22 cellular contexts compared by ENCODE assay signal in the genomic region with DNA sequence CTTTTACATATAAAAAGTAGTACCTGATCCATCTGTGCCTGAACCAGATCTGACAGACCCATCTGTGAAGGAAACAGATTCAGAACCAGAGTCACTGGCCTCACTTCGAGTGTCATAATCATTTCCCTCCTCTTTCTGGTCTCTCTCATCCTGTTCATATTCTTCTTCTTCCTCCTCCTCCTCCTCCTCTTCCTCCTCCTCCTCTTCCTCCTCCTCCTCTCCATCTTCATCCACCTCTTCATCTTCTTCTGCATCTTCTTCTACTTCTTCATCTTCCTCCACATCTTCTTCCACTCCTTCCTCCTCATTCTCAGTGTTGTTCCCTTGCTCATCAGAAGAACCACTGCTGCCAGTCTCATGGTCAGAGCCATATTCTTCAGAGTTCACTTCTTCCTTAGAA. TPM values are rescaled to one million over a fixed set of nuclear protein-coding genes. Genes with fewer than 3 reads are reported as not detected.
A peak's percentile ranks its signal among the peaks of the same experiment; 100 is the strongest.
DNase-seq lines count a peak whose midpoint lies in the region; ATAC-seq and TF ChIP-seq lines count a peak whose summit lies in the region.
"Had no signal": no experiment of that assay in that cellular context is flagged by ENCODE, and none has a peak within 500 bp of the region (broad histone marks: within the 10 kb centered on the region; RNA-seq: fewer than 3 reads in every experiment).

No MANE protein-coding gene starts in this region.

- POLR2A ChIA-PET in activated CD8-positive, alpha-beta T cell treated with anti-CD3 and anti-CD28 coated beads, Interleukin-2, amount 10 ng/mL, durations not matched to agents 7 days and 5 days (lab: Charles Lee): no interaction called here

- WGBS in testis, 2 donors: 79 to 85% methylated on average over 1 of the region's 1 CpG

- no peak overlapping the region for H3K4me3 Mint-ChIP-seq in activated naive CD4-positive, alpha-beta T cell treated with anti-CD3 and anti-CD28 coated beads, Interleukin-2, amount 10 ng/mL, durations not matched to agents 7 days and 5 days
- H3K4me3 Mint-ChIP-seq in activated CD8-positive, alpha-beta T cell treated with anti-CD3 and anti-CD28 coated beads, Interleukin-2, amount 10 ng/mL, durations not matched to agents 7 days and 5 days: no peak overlapping the region
- peak overlapping the region in 1 of 2 donors; percentile 1 for H3K4me3 Mint-ChIP-seq in effector memory CD8-positive, alpha-beta T cell
- H3K4me3 Mint-ChIP-seq: endodermal cell had no signal

- no peaks in the 10 kb centered on the region for H3K27me3 Mint-ChIP-seq in activated naive CD4-positive, alpha-beta T cell treated with anti-CD3 and anti-CD28 coated beads, Interleukin-2, amount 10 ng/mL, durations not matched to agents 7 days and 5 days
- no peaks in the 10 kb centered on the region for H3K27me3 Mint-ChIP-seq in activated CD8-positive, alpha-beta T cell treated with anti-CD3 and anti-CD28 coated beads, Interleukin-2, amount 10 ng/mL, durations not matched to agents 7 days and 5 days (ENCODE audit: low read depth)
- H3K27me3 Mint-ChIP-seq in effector memory CD8-positive, alpha-beta T cell: no peaks in the 10 kb centered on the region

- H3K4me1 Mint-ChIP-seq in activated naive CD4-positive, alpha-beta T cell treated with anti-CD3 and anti-CD28 coated beads, Interleukin-2, amount 10 ng/mL, durations not matched to agents 7 days and 5 days: peaks cover 12% of the 10 kb centered on the region
- peaks cover 16% of the 10 kb centered on the region for H3K4me1 Mint-ChIP-seq in activated CD8-positive, alpha-beta T cell treated with anti-CD3 and anti-CD28 coated beads, Interleukin-2, amount 10 ng/mL, durations not matched to agents 7 days and 5 days (ENCODE audit: low read depth)
- peaks cover 22 to 50% of the 10 kb centered on the region in 2 donors for H3K4me1 Mint-ChIP-seq in effector memory CD8-positive, alpha-beta T cell (ENCODE audit: low read depth in 2 of 2)

- no peaks in the 10 kb centered on the region for H3K27me3 ChIP-seq in testis
- H3K27me3 ChIP-seq: left lung, vagina had no signal

- H3K27ac Mint-ChIP-seq in activated naive CD4-positive, alpha-beta T cell treated with anti-CD3 and anti-CD28 coated beads, Interleukin-2, amount 10 ng/mL, durations not matched to agents 7 days and 5 days: peak overlapping the region; percentile 11
- H3K27ac Mint-ChIP-seq in activated CD8-positive, alpha-beta T cell treated with anti-CD3 and anti-CD28 coated beads, Interleukin-2, amount 10 ng/mL, durations not matched to agents 7 days and 5 days: peak overlapping the region; percentile 7
- H3K27ac Mint-ChIP-seq in effector memory CD8-positive, alpha-beta T cell: peak overlapping the region; percentile 11 to 68

- CTCF ChIA-PET in activated naive CD4-positive, alpha-beta T cell treated with anti-CD3 and anti-CD28 coated beads, Interleukin-2, amount 10 ng/mL, durations not matched to agents 7 days and 5 days (lab: Charles Lee): no interaction called here
- CTCF ChIA-PET in activated CD8-positive, alpha-beta T cell treated with anti-CD3 and anti-CD28 coated beads, Interleukin-2, amount 10 ng/mL, durations not matched to agents 7 days and 5 days (lab: Charles Lee): no interaction called here

- intact Hi-C loops in testis (cut with DNase I; ENCODE audit: low total_unique reads): no loop called here

- H3K9me3 Mint-ChIP-seq in activated naive CD4-positive, alpha-beta T cell treated with anti-CD3 and anti-CD28 coated beads, Interleukin-2, amount 10 ng/mL, durations not matched to agents 7 days and 5 days: no peaks in the 10 kb centered on the region
- no peaks in the 10 kb centered on the region for H3K9me3 Mint-ChIP-seq in activated CD8-positive, alpha-beta T cell treated with anti-CD3 and anti-CD28 coated beads, Interleukin-2, amount 10 ng/mL, durations not matched to agents 7 days and 5 days (ENCODE audit: insufficient read depth)
- no peaks in the 10 kb centered on the region for H3K9me3 Mint-ChIP-seq in effector memory CD8-positive, alpha-beta T cell
- H3K9me3 Mint-ChIP-seq: endodermal cell had no signal

- H3K36me3 Mint-ChIP-seq in activated naive CD4-positive, alpha-beta T cell treated with anti-CD3 and anti-CD28 coated beads, Interleukin-2, amount 10 ng/mL, durations not matched to agents 7 days and 5 days: peaks cover 39% of the 10 kb centered on the region
- H3K36me3 Mint-ChIP-seq in activated CD8-positive, alpha-beta T cell treated with anti-CD3 and anti-CD28 coated beads, Interleukin-2, amount 10 ng/mL, durations not matched to agents 7 days and 5 days (ENCODE audit: low read depth): peaks cover 39% of the 10 kb centered on the region
- H3K36me3 Mint-ChIP-seq in effector memory CD8-positive, alpha-beta T cell (ENCODE audit: insufficient read depth): peaks cover 63% of the 10 kb centered on the region

- H3K27ac ChIP-seq in temporal lobe (ENCODE audit: low read depth, low read length): peak overlapping the region; percentile 51
- no peak overlapping the region for H3K27ac ChIP-seq in testis
- H3K27ac ChIP-seq: C4-2B, left lung, vagina, WERI-Rb-1 had no signal

- H3K36me3 ChIP-seq in testis (ENCODE audit: low read depth, missing control alignments): no peaks in the 10 kb centered on the region

- no peak for TF ChIP-seq CTCF in testis (IDR thresholded peaks at IDR 0.05)

- no peaks in the 10 kb centered on the region for H3K9me3 ChIP-seq in testis
- H3K9me3 ChIP-seq: left lung, vagina had no signal

- DNase-seq in activated naive CD4-positive, alpha-beta T cell treated with anti-CD3 and anti-CD28 coated beads, Interleukin-2, amount 10 ng/mL, durations not matched to agents 7 days and 5 days: no peak
- DNase-seq in activated naive CD4-positive, alpha-beta T cell treated with anti-CD3 and anti-CD28 coated beads, Interleukin-2, amount 50 U/mL, for 16 hours: no peak
- no peak for DNase-seq in activated CD8-positive, alpha-beta T cell treated with anti-CD3 and anti-CD28 coated beads, Interleukin-2, amount 10 ng/mL, durations not matched to agents 7 days and 5 days
- DNase-seq in effector memory CD8-positive, alpha-beta T cell: no peak
- no peak for DNase-seq in testis
- DNase-seq: activated gamma-delta T cell; DMS53; endodermal cell; GF-D8; glutamatergic neuron; left lung; NCI-H1417 treated with DMSO at 0.1 percent for 48 hours; NCI-H510A; nucleus accumbens; stimulated activated CD4-positive, alpha-beta T cell treated with anti-CD3 and anti-CD28 coated beads, Interleukin-4, amount 100 ng/mL, for 24 hours; T-helper 2 cell; WERI-Rb-1 had no signal

- TF ChIP-seq POLR2A in testis (IDR thresholded peaks at IDR 0.05): no peak

- H3K4me3 ChIP-seq in testis: no peak overlapping the region
- H3K4me3 ChIP-seq: left lung, vagina had no signal

- H3K4me1 ChIP-seq in testis: peaks cover 14% of the 10 kb centered on the region

- no peak for ATAC-seq in activated CD8-positive, alpha-beta T cell treated with anti-CD3 and anti-CD28 coated beads, Interleukin-2, amount 10 ng/mL, durations not matched to agents 7 days and 5 days
- no peak for ATAC-seq in effector memory CD8-positive, alpha-beta T cell (replicated peaks)
- no peak for ATAC-seq in HG03108 (IDR thresholded peaks at IDR 0.05; ENCODE audit: unreplicated experiment)
- ATAC-seq in HG03039 (IDR thresholded peaks at IDR 0.05; ENCODE audit: unreplicated experiment): no peak
- ATAC-seq: left lung had no signal

RNA-seq across cellular contexts. Expression of a gene that starts 12.9 kb away (rescaled TPM):
- 10 to 100 TPM; 69.3 to 70.3 TPM for total RNA-seq in activated CD8-positive, alpha-beta T cell treated with anti-CD3 and anti-CD28 coated beads, Interleukin-2, amount 10 ng/mL, durations not matched to agents 7 days and 5 days
- 79.2 TPM for total RNA-seq in temporal lobe
- total RNA-seq in testis: 10 to 100 TPM; 78.2 to 92.6 TPM
- polyA plus RNA-seq in testis (ENCODE audit: insufficient read depth, low read depth, low replicate concordance): 56.5 TPM
